In genomic region chr11:10379433-10379832, GRCh38 we compare ENCODE assay signal across 13 cellular contexts.
DNase-seq lines count a peak whose midpoint lies in the region; ATAC-seq and TF ChIP-seq lines count a peak whose summit lies in the region.
"Had no signal": no experiment of that assay in that cellular context is flagged by ENCODE, and none has a peak within 500 bp of the region (broad histone marks: within the 10 kb centered on the region; RNA-seq: fewer than 3 reads in every experiment).

No MANE protein-coding gene starts in this region.

- no peaks in the 10 kb centered on the region for H3K36me3 ChIP-seq in skeletal muscle tissue (ENCODE audit: control insufficient read depth in 3 of 3, insufficient read depth in 3 of 3, low read length in 3 of 3)
- H3K36me3 ChIP-seq in MG63: no peaks in the 10 kb centered on the region
- H3K36me3 ChIP-seq: transverse colon had no signal

- H3K9me3 ChIP-seq in skeletal muscle tissue (ENCODE audit: control insufficient read depth in 3 of 3, low read length in 3 of 3): no peaks in the 10 kb centered on the region
- H3K9me3 ChIP-seq in MG63: no peaks in the 10 kb centered on the region
- H3K9me3 ChIP-seq: transverse colon had no signal

- H3K4me3 ChIP-seq in fibroblast of mammary gland (ENCODE audit: control insufficient read depth, low read depth, low read length): no peak overlapping the region
- no peak overlapping the region for H3K4me3 ChIP-seq in skeletal muscle tissue (ENCODE audit: low read length in 3 of 3)
- H3K4me3 ChIP-seq in MG63: no peak overlapping the region
- H3K4me3 ChIP-seq: transverse colon had no signal

- peaks cover 21 to 38% (median 29%) of the 10 kb centered on the region in 3 donors for H3K4me1 ChIP-seq in skeletal muscle tissue (ENCODE audit: control insufficient read depth in 3 of 3, insufficient read depth in 3 of 3, low read length in 3 of 3)

- peak overlapping the region; percentile 41 for H3K27ac ChIP-seq in skeletal muscle tissue (ENCODE audit: low read depth, low read length)

- no peak; the same call in 2 of the 3 replicates for ATAC-seq in SK-N-SH treated with all-trans-retinoic acid at 6 μM for 48 hours
- no peak for ATAC-seq in GM18520 (IDR thresholded peaks at IDR 0.05; ENCODE audit: unreplicated experiment)

- DNase-seq in GM03348 (ENCODE audit: low spot score): peak; percentile 70
- DNase-seq in fibroblast of mammary gland (ENCODE audit: low read depth): peak; percentile 76
- DNase-seq in KG1 (lab: John Stamatoyannopoulos, UW): no peak
- DNase-seq in MG63: no peak
- DNase-seq: CD8-positive, alpha-beta memory T cell; effector memory CD4-positive, alpha-beta T cell; GF-D8; glutamatergic neuron; SIG-M5; transverse colon had no signal

- H3K9ac ChIP-seq in skeletal muscle tissue (ENCODE audit: low read depth in 1 of 3, low read length in 3 of 3): no peak overlapping the region

- no peak for TF ChIP-seq CTCF in fibroblast of mammary gland (conservative IDR thresholded peaks at IDR 0.05; ENCODE audit: control insufficient read depth, insufficient read depth, low read depth, low read length)

- H3K27me3 ChIP-seq in skeletal muscle tissue (ENCODE audit: control insufficient read depth in 3 of 3, insufficient read depth in 3 of 3, low read length in 3 of 3): no peaks in the 10 kb centered on the region
- no peaks in the 10 kb centered on the region for H3K27me3 ChIP-seq in MG63
- H3K27me3 ChIP-seq: transverse colon had no signal

TF ChIP-seq in SK-N-SH treated with all-trans-retinoic acid at 6 μM for 48 hours, 23 proteins besides CTCF, POLR2A, EP300 and RAD21:
- TF ChIP-seq RARB (CRISPR knock-in tag; IDR thresholded peaks at IDR 0.05) (no peak), ZFP3 (CRISPR knock-in tag; IDR thresholded peaks at IDR 0.05) (0 out of 2 replicates have a peak, but pooled peaks have one; percentile 4)

Comparison
In these comparisons a context has a peak if more than half of its experiments do, and no peak if none do; other contexts are left out.
1. DNase-seq: peak in GM03348 (single experiment) and fibroblast of mammary gland (single experiment); none in KG1 (single experiment) and MG63 (single experiment).